In the genomic region with DNA sequence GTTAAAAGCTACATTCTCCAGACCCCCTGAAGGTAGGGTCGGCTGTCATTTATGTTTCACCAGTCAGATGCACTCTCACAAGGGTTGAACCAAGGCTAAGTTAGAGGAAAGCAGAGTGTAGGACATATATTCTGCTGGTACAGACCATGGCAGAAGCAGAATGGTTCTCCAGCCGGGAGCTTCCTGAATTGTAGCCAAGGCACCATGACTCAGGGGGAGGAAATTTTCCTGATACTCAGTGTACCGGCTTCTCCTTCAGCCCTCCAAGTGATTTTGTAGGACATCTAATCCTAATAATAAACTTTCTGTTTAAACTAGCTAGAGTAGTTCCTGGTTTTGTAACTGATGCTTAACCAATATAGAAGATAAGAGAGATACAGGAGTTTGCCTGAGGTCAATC, we compare ENCODE assay signal across 21 cellular contexts. TPM values are rescaled to one million over a fixed set of nuclear protein-coding genes. Genes with fewer than 3 reads are reported as not detected.
A peak's percentile ranks its signal among the peaks of the same experiment; 100 is the strongest.
DNase-seq lines count a peak whose midpoint lies in the region; ATAC-seq and TF ChIP-seq lines count a peak whose summit lies in the region.
"Had no signal": no experiment of that assay in that cellular context is flagged by ENCODE, and none has a peak within 500 bp of the region (broad histone marks: within the 10 kb centered on the region; RNA-seq: fewer than 3 reads in every experiment).

No MANE protein-coding gene starts in this region.

- H3K27ac ChIP-seq in psoas muscle, result no peak overlapping the region

- intact Hi-C loops in activated CD8-positive, alpha-beta T cell treated with anti-CD3 and anti-CD28 coated beads for 36 hours (cut with micrococcal nuclease), result no loop called here
- intact Hi-C loops in activated CD4-positive, alpha-beta memory T cell treated with anti-CD3 and anti-CD28 coated beads for 36 hours (cut with micrococcal nuclease), result no loop called here
- intact Hi-C loops in mucosa of descending colon (cut with DNase I, micrococcal nuclease), result no loop called here
- intact Hi-C loops in psoas muscle (cut with DNase I), result no loop called here

- H3K9me3 Mint-ChIP-seq in activated CD8-positive, alpha-beta T cell treated with anti-CD3 and anti-CD28 coated beads, Interleukin-2, amount 10 ng/mL, durations not matched to agents 7 days and 5 days (ENCODE audit: insufficient read depth), result no peaks in the 10 kb centered on the region
- no peaks in the 10 kb centered on the region for H3K9me3 Mint-ChIP-seq in activated CD8-positive, alpha-beta T cell treated with anti-CD3 and anti-CD28 coated beads for 36 hours
- H3K9me3 Mint-ChIP-seq in activated CD4-positive, alpha-beta memory T cell treated with anti-CD3 and anti-CD28 coated beads for 36 hours, result no peaks in the 10 kb centered on the region

- H3K4me1 ChIP-seq in mucosa of descending colon (ENCODE audit: low read depth), result no peaks in the 10 kb centered on the region
- H3K4me1 ChIP-seq in psoas muscle, result no peaks in the 10 kb centered on the region

- peaks cover 46% of the 10 kb centered on the region for H3K27me3 Mint-ChIP-seq in activated CD8-positive, alpha-beta T cell treated with anti-CD3 and anti-CD28 coated beads, Interleukin-2, amount 10 ng/mL, durations not matched to agents 7 days and 5 days (ENCODE audit: low read depth)
- peaks cover 28% of the 10 kb centered on the region for H3K27me3 Mint-ChIP-seq in activated CD8-positive, alpha-beta T cell treated with anti-CD3 and anti-CD28 coated beads for 36 hours
- H3K27me3 Mint-ChIP-seq in activated CD4-positive, alpha-beta memory T cell treated with anti-CD3 and anti-CD28 coated beads for 36 hours, result peaks cover 17% of the 10 kb centered on the region

- ATAC-seq in activated CD8-positive, alpha-beta T cell treated with anti-CD3 and anti-CD28 coated beads, Interleukin-2, amount 10 ng/mL, durations not matched to agents 7 days and 5 days, result no peak
- ATAC-seq in activated CD8-positive, alpha-beta T cell treated with anti-CD3 and anti-CD28 coated beads for 36 hours, result no peak
- ATAC-seq in mucosa of descending colon, result no peak
- no peak for ATAC-seq in psoas muscle

- no peaks in the 10 kb centered on the region for H3K27me3 ChIP-seq in psoas muscle (ENCODE audit: insufficient read depth in 3 of 3, low read length in 2 of 3)

- CTCF ChIA-PET in activated CD8-positive, alpha-beta T cell treated with anti-CD3 and anti-CD28 coated beads, Interleukin-2, amount 10 ng/mL, durations not matched to agents 7 days and 5 days (lab: Charles Lee), result interaction anchor here (1.2 to 1.7 kb wide), 3 partner anchors 22 to 502 kb away, joined by 3 to 6 read pairs (median 4); no protein-coding TSS in a partner anchor
- CTCF ChIA-PET in activated CD8-positive, alpha-beta T cell treated with anti-CD3 and anti-CD28 coated beads for 36 hours (lab: Charles Lee), result interaction anchor here (1.1 to 1.7 kb wide), 5 partner anchors 22 to 130 kb away, joined by 3 to 10 read pairs (median 5); no protein-coding TSS in a partner anchor
- CTCF ChIA-PET in activated CD4-positive, alpha-beta memory T cell treated with anti-CD3 and anti-CD28 coated beads for 36 hours (lab: Charles Lee), result interaction anchor here (0.8 to 2.0 kb wide), 3 partner anchors 23 to 50 kb away, joined by 3 to 10 read pairs (median 3); no protein-coding TSS in a partner anchor

- DNase-seq in activated CD8-positive, alpha-beta T cell treated with anti-CD3 and anti-CD28 coated beads, Interleukin-2, amount 10 ng/mL, durations not matched to agents 7 days and 5 days, result peak; percentile 1
- no peak for DNase-seq in activated CD8-positive, alpha-beta T cell treated with anti-CD3 and anti-CD28 coated beads for 36 hours
- DNase-seq in epithelial cell of esophagus (ENCODE audit: low read depth), result peak; percentile 31
- DNase-seq in kidney tubule cell (ENCODE audit: low spot score), result peak; percentile 29
- no peak for DNase-seq in activated CD4-positive, alpha-beta memory T cell treated with anti-CD3 and anti-CD28 coated beads for 36 hours
- no peak for DNase-seq in mucosa of descending colon
- DNase-seq in NCI-H2107 treated with DMSO at 0.1 percent for 48 hours (lab: John Stamatoyannopoulos, UW; ENCODE audit: unreplicated experiment), result no peak
- no peak for DNase-seq in psoas muscle
- DNase-seq: 8988T, DMS79 treated with DMSO at 0.1 percent for 48 hours, HCEC 1CT, Kasumi-1, MM.1S, NCI-H1092 treated with DMSO at 0.1 percent for 48 hours, NCI-H146, NCI-H2029 treated with DMSO at 0.1 percent for 48 hours, NCI-H510A, NCI-H774, RPMI8226 had no signal

- no peaks in the 10 kb centered on the region for H3K36me3 ChIP-seq in mucosa of descending colon (ENCODE audit: low read depth)
- no peaks in the 10 kb centered on the region for H3K36me3 ChIP-seq in psoas muscle (ENCODE audit: insufficient read depth in 1 of 2, low read depth in 1 of 2)

- H3K4me3 ChIP-seq in epithelial cell of esophagus (ENCODE audit: low read length) (no peak overlapping the region), mucosa of descending colon (no peak overlapping the region), psoas muscle (no peak overlapping the region)

- no peaks in the 10 kb centered on the region for H3K36me3 Mint-ChIP-seq in activated CD8-positive, alpha-beta T cell treated with anti-CD3 and anti-CD28 coated beads, Interleukin-2, amount 10 ng/mL, durations not matched to agents 7 days and 5 days (ENCODE audit: low read depth)
- no peaks in the 10 kb centered on the region for H3K36me3 Mint-ChIP-seq in activated CD8-positive, alpha-beta T cell treated with anti-CD3 and anti-CD28 coated beads for 36 hours (ENCODE audit: low read depth)
- no peaks in the 10 kb centered on the region for H3K36me3 Mint-ChIP-seq in activated CD4-positive, alpha-beta memory T cell treated with anti-CD3 and anti-CD28 coated beads for 36 hours

- H3K4me1 Mint-ChIP-seq in activated CD8-positive, alpha-beta T cell treated with anti-CD3 and anti-CD28 coated beads, Interleukin-2, amount 10 ng/mL, durations not matched to agents 7 days and 5 days (ENCODE audit: low read depth), result no peaks in the 10 kb centered on the region
- H3K4me1 Mint-ChIP-seq in activated CD8-positive, alpha-beta T cell treated with anti-CD3 and anti-CD28 coated beads for 36 hours (ENCODE audit: low read depth), result no peaks in the 10 kb centered on the region
- H3K4me1 Mint-ChIP-seq in activated CD4-positive, alpha-beta memory T cell treated with anti-CD3 and anti-CD28 coated beads for 36 hours (ENCODE audit: low read depth), result no peaks in the 10 kb centered on the region

- 65 to 73% (median 69%) methylated on average over 3 of the region's 3 CpGs for WGBS in psoas muscle, 3 donors

- H3K4me3 Mint-ChIP-seq in activated CD8-positive, alpha-beta T cell treated with anti-CD3 and anti-CD28 coated beads, Interleukin-2, amount 10 ng/mL, durations not matched to agents 7 days and 5 days, result no peak overlapping the region
- H3K4me3 Mint-ChIP-seq in activated CD8-positive, alpha-beta T cell treated with anti-CD3 and anti-CD28 coated beads for 36 hours, result no peak overlapping the region
- H3K4me3 Mint-ChIP-seq in activated CD4-positive, alpha-beta memory T cell treated with anti-CD3 and anti-CD28 coated beads for 36 hours, result no peak overlapping the region

- H3K9me3 ChIP-seq in mucosa of descending colon, result no peaks in the 10 kb centered on the region
- H3K9me3 ChIP-seq in psoas muscle, result no peaks in the 10 kb centered on the region

- POLR2A ChIA-PET in activated CD8-positive, alpha-beta T cell treated with anti-CD3 and anti-CD28 coated beads, Interleukin-2, amount 10 ng/mL, durations not matched to agents 7 days and 5 days (lab: Charles Lee), result no interaction called here
- POLR2A ChIA-PET in activated CD8-positive, alpha-beta T cell treated with anti-CD3 and anti-CD28 coated beads for 36 hours (lab: Charles Lee), result no interaction called here
- POLR2A ChIA-PET in activated CD4-positive, alpha-beta memory T cell treated with anti-CD3 and anti-CD28 coated beads for 36 hours (lab: Charles Lee), result no interaction called here

- no peak for TF ChIP-seq CTCF in activated CD8-positive, alpha-beta T cell treated with anti-CD3 and anti-CD28 coated beads for 36 hours (IDR thresholded peaks at IDR 0.05)
- no peak for TF ChIP-seq CTCF in epithelial cell of esophagus (IDR thresholded peaks at IDR 0.05; ENCODE audit: insufficient read depth, low read depth, low read length, missing control alignments)
- no peak for TF ChIP-seq CTCF in mucosa of descending colon (IDR thresholded peaks at IDR 0.05)
- no peak for TF ChIP-seq CTCF in psoas muscle (IDR thresholded peaks at IDR 0.05)

- H3K27ac Mint-ChIP-seq in activated CD8-positive, alpha-beta T cell treated with anti-CD3 and anti-CD28 coated beads, Interleukin-2, amount 10 ng/mL, durations not matched to agents 7 days and 5 days, result no peak overlapping the region
- H3K27ac Mint-ChIP-seq in activated CD8-positive, alpha-beta T cell treated with anti-CD3 and anti-CD28 coated beads for 36 hours, result no peak overlapping the region
- no peak overlapping the region for H3K27ac Mint-ChIP-seq in activated CD4-positive, alpha-beta memory T cell treated with anti-CD3 and anti-CD28 coated beads for 36 hours

RNA-seq across cellular contexts. Expression of a gene that starts 14.2 kb away (rescaled TPM):
- total RNA-seq in activated CD8-positive, alpha-beta T cell treated with anti-CD3 and anti-CD28 coated beads, Interleukin-2, amount 10 ng/mL, durations not matched to agents 7 days and 5 days, result not detected
- total RNA-seq in activated CD8-positive, alpha-beta T cell treated with anti-CD3 and anti-CD28 coated beads for 36 hours, result not detected
- not detected for total RNA-seq in activated CD4-positive, alpha-beta memory T cell treated with anti-CD3 and anti-CD28 coated beads for 36 hours
- total RNA-seq in mucosa of descending colon, result 100 to 1,000 TPM in 1 of 3 donors, 10 to 100 TPM in 2; 29.9 to 132 (median 43.3) TPM
- total RNA-seq in psoas muscle, result 100 to 1,000 TPM in 2 of 4 donors, 10 to 100 TPM in 1, 1 to 10 TPM in 1; 5.7 to 723 (median 123) TPM
- 100 to 1,000 TPM in 2 of 3 donors, 10 to 100 TPM in 1; 17.5 to 295 (median 251) TPM for polyA plus RNA-seq in psoas muscle
- total RNA-seq: OCI-LY7 had no signal
- polyA plus RNA-seq: AG04450 had no signal

RNA-seq across cellular contexts. Expression of a gene that starts 38.1 kb away (rescaled TPM):
- not detected for total RNA-seq in activated CD8-positive, alpha-beta T cell treated with anti-CD3 and anti-CD28 coated beads, Interleukin-2, amount 10 ng/mL, durations not matched to agents 7 days and 5 days
- not detected for total RNA-seq in activated CD8-positive, alpha-beta T cell treated with anti-CD3 and anti-CD28 coated beads for 36 hours
- total RNA-seq in activated CD4-positive, alpha-beta memory T cell treated with anti-CD3 and anti-CD28 coated beads for 36 hours, result not detected
- not detected for total RNA-seq in mucosa of descending colon
- total RNA-seq in psoas muscle, result under 1 TPM in 1 of 4 donors, not detected in 3; 0.22 TPM
- polyA plus RNA-seq in psoas muscle, result under 1 TPM in 2 of 3 donors, not detected in 1; 0.04 TPM
- total RNA-seq: OCI-LY7 had no signal
- polyA plus RNA-seq: AG04450 had no signal

RNA-seq across cellular contexts. Expression of a gene that starts 39.6 kb away (rescaled TPM):
- total RNA-seq in activated CD8-positive, alpha-beta T cell treated with anti-CD3 and anti-CD28 coated beads, Interleukin-2, amount 10 ng/mL, durations not matched to agents 7 days and 5 days, result under 1 TPM in 1 of 2 experiments, not detected in 1; 0.39 TPM
- 1 to 10 TPM in 1 of 2 experiments, under 1 TPM in 1; 0.74 to 1.2 TPM for total RNA-seq in activated CD8-positive, alpha-beta T cell treated with anti-CD3 and anti-CD28 coated beads for 36 hours
- total RNA-seq in activated CD4-positive, alpha-beta memory T cell treated with anti-CD3 and anti-CD28 coated beads for 36 hours, result under 1 TPM; 0.70 to 0.95 TPM
- total RNA-seq in mucosa of descending colon (under 1 TPM in 2 of 3 donors, not detected in 1; 0.17 to 0.22 TPM), psoas muscle (not detected)
- polyA plus RNA-seq in psoas muscle, result not detected
- polyA plus RNA-seq: AG04450 had no signal

RNA-seq across cellular contexts. Expression of a gene that starts 47.4 kb away (rescaled TPM):
- total RNA-seq in activated CD8-positive, alpha-beta T cell treated with anti-CD3 and anti-CD28 coated beads, Interleukin-2, amount 10 ng/mL, durations not matched to agents 7 days and 5 days, result not detected
- total RNA-seq in activated CD8-positive, alpha-beta T cell treated with anti-CD3 and anti-CD28 coated beads for 36 hours, result not detected
- not detected for total RNA-seq in activated CD4-positive, alpha-beta memory T cell treated with anti-CD3 and anti-CD28 coated beads for 36 hours
- total RNA-seq in mucosa of descending colon, result not detected
- total RNA-seq in psoas muscle, result not detected
- polyA plus RNA-seq in psoas muscle, result not detected
- total RNA-seq: OCI-LY7 had no signal
- polyA plus RNA-seq: AG04450 had no signal

Comparison
In these comparisons a context has a peak if more than half of its experiments do, and no peak if none do; other contexts are left out.
1. DNase-seq: peak in activated CD8-positive, alpha-beta T cell treated with anti-CD3 and anti-CD28 coated beads, Interleukin-2, amount 10 ng/mL, durations not matched to agents 7 days and 5 days (single experiment), epithelial cell of esophagus (single experiment) and kidney tubule cell (single experiment); none in activated CD8-positive, alpha-beta T cell treated with anti-CD3 and anti-CD28 coated beads for 36 hours (single experiment), activated CD4-positive, alpha-beta memory T cell treated with anti-CD3 and anti-CD28 coated beads for 36 hours (single experiment), mucosa of descending colon (0 of 3), NCI-H2107 treated with DMSO at 0.1 percent for 48 hours (single experiment) and psoas muscle (0 of 2).
2. RNA of a gene that starts 14.2 kb away (total RNA-seq): 5.7 to 723 TPM in psoas muscle and 29.9 to 132 TPM in mucosa of descending colon; not detected in activated CD8-positive, alpha-beta T cell treated with anti-CD3 and anti-CD28 coated beads, Interleukin-2, amount 10 ng/mL, durations not matched to agents 7 days and 5 days, not detected in activated CD8-positive, alpha-beta T cell treated with anti-CD3 and anti-CD28 coated beads for 36 hours and not detected in activated CD4-positive, alpha-beta memory T cell treated with anti-CD3 and anti-CD28 coated beads for 36 hours; every median in the first group is over 4 times any median in the second.